In the genomic region with DNA sequence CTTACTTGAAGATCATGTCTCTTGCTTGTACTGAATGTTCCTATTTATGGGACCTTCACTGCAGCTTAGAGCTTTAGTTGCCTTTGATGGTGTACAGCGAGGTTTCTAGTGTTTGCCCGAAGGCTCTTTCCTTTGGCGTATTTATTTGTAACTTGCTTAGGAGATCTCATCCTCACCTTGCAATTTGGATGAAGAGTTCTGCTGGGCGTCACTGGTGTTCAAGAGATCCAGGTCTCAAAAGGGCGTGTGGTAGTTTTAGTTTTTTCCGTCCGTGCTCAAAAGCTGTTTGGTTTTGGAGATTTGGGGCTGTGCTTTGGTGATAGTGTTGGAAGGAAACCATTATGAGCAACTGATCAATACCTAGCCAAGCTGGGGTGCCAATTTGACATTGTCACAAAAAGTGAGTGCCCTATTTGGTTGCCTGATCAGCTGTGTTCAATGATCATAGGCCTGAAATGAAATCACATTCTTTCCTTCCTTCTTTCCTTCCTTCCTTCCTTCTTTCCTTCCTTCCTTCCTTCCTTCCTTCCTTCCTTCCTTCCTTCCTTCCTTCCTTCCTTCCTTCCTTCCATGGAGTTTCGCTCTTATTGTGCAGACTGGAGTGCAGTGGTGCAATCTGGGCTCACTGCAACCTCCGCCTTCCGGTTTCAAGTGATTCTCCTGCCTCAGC, we compare ENCODE assay signal across 15 cellular contexts.
DNase-seq lines count a peak whose midpoint lies in the region; ATAC-seq and TF ChIP-seq lines count a peak whose summit lies in the region.
"Had no signal": no experiment of that assay in that cellular context is flagged by ENCODE, and none has a peak within 500 bp of the region (broad histone marks: within the 10 kb centered on the region; RNA-seq: fewer than 3 reads in every experiment).

No MANE protein-coding gene starts in this region.

- peaks cover 2% of the 10 kb centered on the region for H3K27me3 ChIP-seq in CD4-positive, CD25-positive, alpha-beta regulatory T cell (ENCODE audit: control insufficient read depth, insufficient read depth, low read length)
- H3K27me3 ChIP-seq: Peyer's patch had no signal

- no peak for TF ChIP-seq CTCF in endothelial cell (IDR thresholded peaks at IDR 0.05; ENCODE audit: unreplicated experiment)

- POLR2A ChIA-PET in activated CD4-positive, alpha-beta memory T cell treated with anti-CD3 and anti-CD28 coated beads, Interleukin-2, amount 10 ng/mL, durations not matched to agents 7 days and 5 days (lab: Charles Lee) = interaction anchor here (0.9 to 1.3 kb wide), 3 partner anchors 21 to 298 kb away, joined by 3 to 5 read pairs (median 3); no protein-coding TSS in a partner anchor

- no peaks in the 10 kb centered on the region for H3K9me3 ChIP-seq in CD4-positive, CD25-positive, alpha-beta regulatory T cell (ENCODE audit: control insufficient read depth in 2 of 2, low read length in 2 of 2)
- H3K9me3 ChIP-seq: Peyer's patch had no signal

- ATAC-seq in CD4-positive, CD25-positive, alpha-beta regulatory T cell (ENCODE audit: low read depth in 2 of 2) = no peak
- ATAC-seq in GM18870 (IDR thresholded peaks at IDR 0.05; ENCODE audit: unreplicated experiment) = no peak
- no peak for ATAC-seq in GM18873 (IDR thresholded peaks at IDR 0.05; ENCODE audit: low FRiP score, unreplicated experiment)

- H3K4me1 Mint-ChIP-seq in activated CD4-positive, alpha-beta T cell treated with anti-CD3 and anti-CD28 coated beads, Interleukin-2, amount 10 ng/mL, durations not matched to agents 24 days and 14 days = peaks cover 77% of the 10 kb centered on the region
- H3K4me1 Mint-ChIP-seq in CD4-positive, CD25-positive, alpha-beta regulatory T cell = peaks cover 6 to 30% (median 9%) of the 10 kb centered on the region in 4 donors
- H3K4me1 Mint-ChIP-seq in activated CD4-positive, alpha-beta memory T cell treated with anti-CD3 and anti-CD28 coated beads, Interleukin-2, amount 10 ng/mL, durations not matched to agents 7 days and 5 days = peaks cover 72% of the 10 kb centered on the region
- peaks cover 43% of the 10 kb centered on the region for H3K4me1 Mint-ChIP-seq in endothelial cell (ENCODE audit: unreplicated experiment)

- H3K4me3 ChIP-seq in CD4-positive, CD25-positive, alpha-beta regulatory T cell (ENCODE audit: low read depth, low read length) = no peak overlapping the region
- H3K4me3 ChIP-seq: Peyer's patch had no signal

- peaks cover 5% of the 10 kb centered on the region for H3K4me1 ChIP-seq in CD4-positive, CD25-positive, alpha-beta regulatory T cell (ENCODE audit: control insufficient read depth, insufficient read depth, low read length, poor library complexity, severe bottlenecking)

- H3K27ac ChIP-seq in CD4-positive, CD25-positive, alpha-beta regulatory T cell (ENCODE audit: insufficient read depth, low read length, poor library complexity, severe bottlenecking) = no peak overlapping the region
- H3K27ac ChIP-seq: Peyer's patch had no signal

- intact Hi-C loops in activated CD4-positive, alpha-beta T cell treated with anti-CD3 and anti-CD28 coated beads, Interleukin-2, amount 10 ng/mL, durations not matched to agents 24 days and 14 days (cut with micrococcal nuclease) = no loop called here

- no peaks in the 10 kb centered on the region for H3K36me3 ChIP-seq in CD4-positive, CD25-positive, alpha-beta regulatory T cell (ENCODE audit: control insufficient read depth, insufficient read depth, low read length)
- H3K36me3 ChIP-seq: Peyer's patch had no signal

- H3K36me3 Mint-ChIP-seq in activated CD4-positive, alpha-beta T cell treated with anti-CD3 and anti-CD28 coated beads, Interleukin-2, amount 10 ng/mL, durations not matched to agents 24 days and 14 days (ENCODE audit: low read depth) = peaks cover 50% of the 10 kb centered on the region
- H3K36me3 Mint-ChIP-seq in CD4-positive, CD25-positive, alpha-beta regulatory T cell = no peaks in the 10 kb centered on the region
- peaks cover 11% of the 10 kb centered on the region for H3K36me3 Mint-ChIP-seq in activated CD4-positive, alpha-beta memory T cell treated with anti-CD3 and anti-CD28 coated beads, Interleukin-2, amount 10 ng/mL, durations not matched to agents 7 days and 5 days (ENCODE audit: low read depth)
- H3K36me3 Mint-ChIP-seq in endothelial cell (ENCODE audit: low read depth, unreplicated experiment) = no peaks in the 10 kb centered on the region

- peak overlapping the region; percentile 63 for H3K27ac Mint-ChIP-seq in activated CD4-positive, alpha-beta T cell treated with anti-CD3 and anti-CD28 coated beads, Interleukin-2, amount 10 ng/mL, durations not matched to agents 24 days and 14 days
- no peak overlapping the region for H3K27ac Mint-ChIP-seq in CD4-positive, CD25-positive, alpha-beta regulatory T cell
- no peak overlapping the region for H3K27ac Mint-ChIP-seq in activated CD4-positive, alpha-beta memory T cell treated with anti-CD3 and anti-CD28 coated beads, Interleukin-2, amount 10 ng/mL, durations not matched to agents 7 days and 5 days
- peak overlapping the region; percentile 21 for H3K27ac Mint-ChIP-seq in endothelial cell (ENCODE audit: unreplicated experiment)
- H3K27ac Mint-ChIP-seq: H9 had no signal

- CTCF ChIA-PET in activated CD4-positive, alpha-beta memory T cell treated with anti-CD3 and anti-CD28 coated beads, Interleukin-2, amount 10 ng/mL, durations not matched to agents 7 days and 5 days (lab: Charles Lee) = interaction anchor here (0.9 to 3.6 kb wide), 3 partner anchors 21 to 74 kb away, joined by 3 to 13 read pairs (median 6); no protein-coding TSS in a partner anchor

- H3K27me3 Mint-ChIP-seq in activated CD4-positive, alpha-beta T cell treated with anti-CD3 and anti-CD28 coated beads, Interleukin-2, amount 10 ng/mL, durations not matched to agents 24 days and 14 days = no peaks in the 10 kb centered on the region
- H3K27me3 Mint-ChIP-seq in CD4-positive, CD25-positive, alpha-beta regulatory T cell = peaks cover 20% of the 10 kb centered on the region
- peaks cover 6% of the 10 kb centered on the region for H3K27me3 Mint-ChIP-seq in activated CD4-positive, alpha-beta memory T cell treated with anti-CD3 and anti-CD28 coated beads, Interleukin-2, amount 10 ng/mL, durations not matched to agents 7 days and 5 days
- peaks cover 9% of the 10 kb centered on the region for H3K27me3 Mint-ChIP-seq in endothelial cell (ENCODE audit: unreplicated experiment)

- DNase-seq in activated CD4-positive, alpha-beta T cell treated with anti-CD3 and anti-CD28 coated beads, Interleukin-2, amount 10 ng/mL, durations not matched to agents 24 days and 14 days = peak; percentile 57
- DNase-seq in activated CD4-positive, alpha-beta T cell treated with anti-CD3 and anti-CD28 coated beads, Interleukin-2, amount 50 U/mL, for 4 hours = no peak
- no peak for DNase-seq in CD4-positive, CD25-positive, alpha-beta regulatory T cell
- no peak for DNase-seq in activated CD4-positive, alpha-beta memory T cell treated with anti-CD3 and anti-CD28 coated beads, Interleukin-2, amount 10 ng/mL, durations not matched to agents 7 days and 5 days
- DNase-seq in endothelial cell (ENCODE audit: low spot score) (no peak), hippocampal formation (lab: John Stamatoyannopoulos, UW) (no peak)
- DNase-seq: EL, H9, NCI-H1105 treated with DMSO at 0.1 percent for 48 hours, NCI-H1930, NCI-H2171, NCI-H446 treated with DMSO at 0.1 percent for 48 hours, Peyer's patch had no signal

- H3K4me3 Mint-ChIP-seq in activated CD4-positive, alpha-beta T cell treated with anti-CD3 and anti-CD28 coated beads, Interleukin-2, amount 10 ng/mL, durations not matched to agents 24 days and 14 days = peak overlapping the region; percentile 98
- H3K4me3 Mint-ChIP-seq in CD4-positive, CD25-positive, alpha-beta regulatory T cell = peak overlapping the region in 3 of 4 donors; percentile 0 to 39 (median 30)
- H3K4me3 Mint-ChIP-seq in activated CD4-positive, alpha-beta memory T cell treated with anti-CD3 and anti-CD28 coated beads, Interleukin-2, amount 10 ng/mL, durations not matched to agents 7 days and 5 days = peak overlapping the region; percentile 8
- no peak overlapping the region for H3K4me3 Mint-ChIP-seq in endothelial cell (ENCODE audit: unreplicated experiment)
- H3K4me3 Mint-ChIP-seq: H9 had no signal

- H3K9me3 Mint-ChIP-seq in activated CD4-positive, alpha-beta T cell treated with anti-CD3 and anti-CD28 coated beads, Interleukin-2, amount 10 ng/mL, durations not matched to agents 24 days and 14 days = no peaks in the 10 kb centered on the region
- H3K9me3 Mint-ChIP-seq in CD4-positive, CD25-positive, alpha-beta regulatory T cell = peaks cover 0 to 5% (median 0%) of the 10 kb centered on the region in 7 donors
- no peaks in the 10 kb centered on the region for H3K9me3 Mint-ChIP-seq in activated CD4-positive, alpha-beta memory T cell treated with anti-CD3 and anti-CD28 coated beads, Interleukin-2, amount 10 ng/mL, durations not matched to agents 7 days and 5 days
- no peaks in the 10 kb centered on the region for H3K9me3 Mint-ChIP-seq in endothelial cell (ENCODE audit: unreplicated experiment)
- H3K9me3 Mint-ChIP-seq: H9 had no signal

Comparison
In these comparisons a context has a peak if more than half of its experiments do, and no peak if none do; other contexts are left out.
1. H3K27ac Mint-ChIP-seq: peak in activated CD4-positive, alpha-beta T cell treated with anti-CD3 and anti-CD28 coated beads, Interleukin-2, amount 10 ng/mL, durations not matched to agents 24 days and 14 days (single experiment) and endothelial cell (single experiment); none in CD4-positive, CD25-positive, alpha-beta regulatory T cell (0 of 3) and activated CD4-positive, alpha-beta memory T cell treated with anti-CD3 and anti-CD28 coated beads, Interleukin-2, amount 10 ng/mL, durations not matched to agents 7 days and 5 days (single experiment).